Comparison of ENCODE assay signal across 1 cellular context in the genomic region with DNA sequence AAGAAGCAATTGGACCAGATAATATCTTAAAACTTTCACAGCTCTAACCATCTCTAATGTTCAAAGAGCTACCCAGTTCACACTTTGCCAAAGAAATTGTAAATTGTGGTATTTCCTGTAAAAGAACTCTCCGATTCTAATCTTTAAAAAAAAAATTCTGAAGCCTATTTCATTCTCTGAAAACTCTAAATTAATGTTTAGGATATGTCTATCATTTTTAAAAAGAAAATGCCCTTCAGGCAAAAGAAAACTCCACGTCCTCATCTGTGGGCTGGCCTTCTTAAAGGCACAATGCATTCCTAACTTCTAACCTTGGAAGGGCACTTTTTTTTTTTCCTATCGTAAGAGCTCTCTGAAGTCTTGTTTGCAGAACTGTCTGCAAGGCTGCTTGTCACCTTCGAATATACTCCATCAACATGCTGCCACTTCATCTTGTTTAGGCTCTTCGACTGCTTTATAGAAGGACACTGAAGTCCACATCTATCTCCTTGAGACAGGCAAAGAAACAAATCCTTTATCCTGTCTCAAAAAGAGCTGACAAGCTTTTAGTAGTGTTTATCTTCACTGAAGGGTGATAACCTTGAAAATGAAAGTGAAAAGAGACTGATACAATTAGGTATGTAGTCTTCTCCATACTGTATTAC.
TF ChIP-seq lines count a peak whose summit lies in the region.

No MANE protein-coding gene starts in this region.

TF ChIP-seq in K562, 482 proteins besides CTCF, POLR2A, EP300 and RAD21 (continued from another document):
- TF ChIP-seq STAT5B (CRISPR knock-in tag; IDR thresholded peaks at IDR 0.05): no peak
- TF ChIP-seq XRCC5 (IDR thresholded peaks at IDR 0.05; ENCODE audit: low read depth, low read length): no peak
- TF ChIP-seq HDAC3 (IDR thresholded peaks at IDR 0.05; ENCODE audit: borderline replicate concordance, partially characterized antibody): no peak
- no peak for TF ChIP-seq NFIC (IDR thresholded peaks at IDR 0.05)
- TF ChIP-seq, protein P1, sequence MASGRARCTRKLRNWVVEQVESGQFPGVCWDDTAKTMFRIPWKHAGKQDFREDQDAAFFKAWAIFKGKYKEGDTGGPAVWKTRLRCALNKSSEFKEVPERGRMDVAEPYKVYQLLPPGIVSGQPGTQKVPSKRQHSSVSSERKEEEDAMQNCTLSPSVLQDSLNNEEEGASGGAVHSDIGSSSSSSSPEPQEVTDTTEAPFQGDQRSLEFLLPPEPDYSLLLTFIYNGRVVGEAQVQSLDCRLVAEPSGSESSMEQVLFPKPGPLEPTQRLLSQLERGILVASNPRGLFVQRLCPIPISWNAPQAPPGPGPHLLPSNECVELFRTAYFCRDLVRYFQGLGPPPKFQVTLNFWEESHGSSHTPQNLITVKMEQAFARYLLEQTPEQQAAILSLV (tag; IDR thresholded peaks at IDR 0.05): no peak
- TF ChIP-seq ZNF274 (IDR thresholded peaks at IDR 0.05; ENCODE audit: borderline replicate concordance, low read depth, low read length): no peak
- TF ChIP-seq HDAC2 (IDR thresholded peaks at IDR 0.05): 0 out of 2 replicates have a peak, but pooled peaks have one; percentile 23
- TF ChIP-seq, protein P2, sequence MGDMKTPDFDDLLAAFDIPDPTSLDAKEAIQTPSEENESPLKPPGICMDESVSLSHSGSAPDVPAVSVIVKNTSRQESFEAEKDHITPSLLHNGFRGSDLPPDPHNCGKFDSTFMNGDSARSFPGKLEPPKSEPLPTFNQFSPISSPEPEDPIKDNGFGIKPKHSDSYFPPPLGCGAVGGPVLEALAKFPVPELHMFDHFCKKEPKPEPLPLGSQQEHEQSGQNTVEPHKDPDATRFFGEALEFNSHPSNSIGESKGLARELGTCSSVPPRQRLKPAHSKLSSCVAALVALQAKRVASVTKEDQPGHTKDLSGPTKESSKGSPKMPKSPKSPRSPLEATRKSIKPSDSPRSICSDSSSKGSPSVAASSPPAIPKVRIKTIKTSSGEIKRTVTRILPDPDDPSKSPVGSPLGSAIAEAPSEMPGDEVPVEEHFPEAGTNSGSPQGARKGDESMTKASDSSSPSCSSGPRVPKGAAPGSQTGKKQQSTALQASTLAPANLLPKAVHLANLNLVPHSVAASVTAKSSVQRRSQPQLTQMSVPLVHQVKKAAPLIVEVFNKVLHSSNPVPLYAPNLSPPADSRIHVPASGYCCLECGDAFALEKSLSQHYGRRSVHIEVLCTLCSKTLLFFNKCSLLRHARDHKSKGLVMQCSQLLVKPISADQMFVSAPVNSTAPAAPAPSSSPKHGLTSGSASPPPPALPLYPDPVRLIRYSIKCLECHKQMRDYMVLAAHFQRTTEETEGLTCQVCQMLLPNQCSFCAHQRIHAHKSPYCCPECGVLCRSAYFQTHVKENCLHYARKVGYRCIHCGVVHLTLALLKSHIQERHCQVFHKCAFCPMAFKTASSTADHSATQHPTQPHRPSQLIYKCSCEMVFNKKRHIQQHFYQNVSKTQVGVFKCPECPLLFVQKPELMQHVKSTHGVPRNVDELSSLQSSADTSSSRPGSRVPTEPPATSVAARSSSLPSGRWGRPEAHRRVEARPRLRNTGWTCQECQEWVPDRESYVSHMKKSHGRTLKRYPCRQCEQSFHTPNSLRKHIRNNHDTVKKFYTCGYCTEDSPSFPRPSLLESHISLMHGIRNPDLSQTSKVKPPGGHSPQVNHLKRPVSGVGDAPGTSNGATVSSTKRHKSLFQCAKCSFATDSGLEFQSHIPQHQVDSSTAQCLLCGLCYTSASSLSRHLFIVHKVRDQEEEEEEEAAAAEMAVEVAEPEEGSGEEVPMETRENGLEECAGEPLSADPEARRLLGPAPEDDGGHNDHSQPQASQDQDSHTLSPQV (IDR thresholded peaks at IDR 0.05): no peak
- no peak for TF ChIP-seq HDGF (IDR thresholded peaks at IDR 0.05)
- peak in 1 of 2 experiments; percentile 23; a peak in 1 of 3 replicates for TF ChIP-seq CBX3 (IDR thresholded peaks at IDR 0.05; ENCODE audit: borderline replicate concordance in 1 of 2, low read length in 2 of 2)
- TF ChIP-seq CTBP1 (IDR thresholded peaks at IDR 0.05; ENCODE audit: borderline replicate concordance): peak; percentile 49; the same call in 1 of the 2 replicates
- TF ChIP-seq, protein P3, sequence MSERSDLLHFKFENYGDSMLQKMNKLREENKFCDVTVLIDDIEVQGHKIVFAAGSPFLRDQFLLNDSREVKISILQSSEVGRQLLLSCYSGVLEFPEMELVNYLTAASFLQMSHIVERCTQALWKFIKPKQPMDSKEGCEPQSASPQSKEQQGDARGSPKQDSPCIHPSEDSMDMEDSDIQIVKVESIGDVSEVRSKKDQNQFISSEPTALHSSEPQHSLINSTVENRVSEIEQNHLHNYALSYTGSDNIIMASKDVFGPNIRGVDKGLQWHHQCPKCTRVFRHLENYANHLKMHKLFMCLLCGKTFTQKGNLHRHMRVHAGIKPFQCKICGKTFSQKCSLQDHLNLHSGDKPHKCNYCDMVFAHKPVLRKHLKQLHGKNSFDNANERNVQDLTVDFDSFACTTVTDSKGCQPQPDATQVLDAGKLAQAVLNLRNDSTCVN (CRISPR knock-in tag; IDR thresholded peaks at IDR 0.05): no peak
- TF ChIP-seq CHD1 (IDR thresholded peaks at IDR 0.05; ENCODE audit: low read length): no peak
- TF ChIP-seq NR3C1 (CRISPR knock-in tag; IDR thresholded peaks at IDR 0.05): no peak
- TF ChIP-seq LCOR (CRISPR knock-in tag; IDR thresholded peaks at IDR 0.05): no peak
- TF ChIP-seq TCF3 (CRISPR knock-in tag; IDR thresholded peaks at IDR 0.05): peak; percentile 66
- no peak for TF ChIP-seq ZNF699 (CRISPR knock-in tag; IDR thresholded peaks at IDR 0.05; ENCODE audit: insufficient replicate concordance)
- TF ChIP-seq, protein P4, sequence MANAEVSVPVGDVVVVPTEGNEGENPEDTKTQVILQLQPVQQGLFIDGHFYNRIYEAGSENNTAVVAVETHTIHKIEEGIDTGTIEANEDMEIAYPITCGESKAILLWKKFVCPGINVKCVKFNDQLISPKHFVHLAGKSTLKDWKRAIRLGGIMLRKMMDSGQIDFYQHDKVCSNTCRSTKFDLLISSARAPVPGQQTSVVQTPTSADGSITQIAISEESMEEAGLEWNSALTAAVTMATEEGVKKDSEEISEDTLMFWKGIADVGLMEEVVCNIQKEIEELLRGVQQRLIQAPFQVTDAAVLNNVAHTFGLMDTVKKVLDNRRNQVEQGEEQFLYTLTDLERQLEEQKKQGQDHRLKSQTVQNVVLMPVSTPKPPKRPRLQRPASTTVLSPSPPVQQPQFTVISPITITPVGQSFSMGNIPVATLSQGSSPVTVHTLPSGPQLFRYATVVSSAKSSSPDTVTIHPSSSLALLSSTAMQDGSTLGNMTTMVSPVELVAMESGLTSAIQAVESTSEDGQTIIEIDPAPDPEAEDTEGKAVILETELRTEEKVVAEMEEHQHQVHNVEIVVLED (CRISPR knock-in tag; IDR thresholded peaks at IDR 0.05): no peak
- no peak for TF ChIP-seq ZFP36 (IDR thresholded peaks at IDR 0.05; ENCODE audit: low read depth, low read length, partially characterized antibody)
- no peak for TF ChIP-seq HNRNPLL (IDR thresholded peaks at IDR 0.05; ENCODE audit: low read depth, low read length, poor library complexity, severe bottlenecking)
- TF ChIP-seq ZZZ3 (IDR thresholded peaks at IDR 0.05): no peak
- TF ChIP-seq, protein P5, sequence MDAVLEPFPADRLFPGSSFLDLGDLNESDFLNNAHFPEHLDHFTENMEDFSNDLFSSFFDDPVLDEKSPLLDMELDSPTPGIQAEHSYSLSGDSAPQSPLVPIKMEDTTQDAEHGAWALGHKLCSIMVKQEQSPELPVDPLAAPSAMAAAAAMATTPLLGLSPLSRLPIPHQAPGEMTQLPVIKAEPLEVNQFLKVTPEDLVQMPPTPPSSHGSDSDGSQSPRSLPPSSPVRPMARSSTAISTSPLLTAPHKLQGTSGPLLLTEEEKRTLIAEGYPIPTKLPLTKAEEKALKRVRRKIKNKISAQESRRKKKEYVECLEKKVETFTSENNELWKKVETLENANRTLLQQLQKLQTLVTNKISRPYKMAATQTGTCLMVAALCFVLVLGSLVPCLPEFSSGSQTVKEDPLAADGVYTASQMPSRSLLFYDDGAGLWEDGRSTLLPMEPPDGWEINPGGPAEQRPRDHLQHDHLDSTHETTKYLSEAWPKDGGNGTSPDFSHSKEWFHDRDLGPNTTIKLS (IDR thresholded peaks at IDR 0.05; ENCODE audit: borderline replicate concordance, low read depth): no peak
- peak; percentile 65 for TF ChIP-seq ZNF316 (IDR thresholded peaks at IDR 0.05)
- peak; percentile 40; the same call in 1 of the 2 replicates for TF ChIP-seq TEAD4 (IDR thresholded peaks at IDR 0.05; ENCODE audit: low read length)
- no peak for TF ChIP-seq TEAD4 (CRISPR knock-in tag; IDR thresholded peaks at IDR 0.05; ENCODE audit: borderline replicate concordance)
- TF ChIP-seq RBM17 (IDR thresholded peaks at IDR 0.05; ENCODE audit: borderline replicate concordance, low read depth, low read length): no peak
- no peak for TF ChIP-seq ASH1L (IDR thresholded peaks at IDR 0.05; ENCODE audit: borderline replicate concordance, low read depth, partially characterized antibody)
- no peak for TF ChIP-seq EGR1 (conservative IDR thresholded peaks at IDR 0.05)
- no peak for TF ChIP-seq SRF (CRISPR knock-in tag; IDR thresholded peaks at IDR 0.05)
- TF ChIP-seq TAF7 (tag; IDR thresholded peaks at IDR 0.05): no peak
- TF ChIP-seq KDM1A (IDR thresholded peaks at IDR 0.05): peak in 1 of 2 experiments; percentile 71; a peak in 2 of 4 replicates
- TF ChIP-seq CBFA2T2 (conservative IDR thresholded peaks at IDR 0.05): peak; percentile 47
TF ChIP-seq in K562: peak in this region for 24.
